ENCODE assay signal across 5 cellular contexts in genomic region chr6:128575254-128575653, GRCh38. TPM values are rescaled to one million over a fixed set of nuclear protein-coding genes. Genes with fewer than 3 reads are reported as not detected.
A peak's percentile ranks its signal among the peaks of the same experiment; 100 is the strongest.
DNase-seq lines count a peak whose midpoint lies in the region; ATAC-seq and TF ChIP-seq lines count a peak whose summit lies in the region.
"Not testable (repeated sequence)": the region's sequence is repeated elsewhere in the genome, so short reads cannot be mapped to it uniquely, and the experiment has no call there.
"Had no signal": no experiment of that assay in that cellular context is flagged by ENCODE, and none has a peak within 500 bp of the region (broad histone marks: within the 10 kb centered on the region; RNA-seq: fewer than 3 reads in every experiment).

No MANE protein-coding gene starts in this region.

- H4K91ac ChIP-seq in trophoblast cell (ENCODE audit: low read depth, low read length), result not testable (repeated sequence)

- H3K4me3 Mint-ChIP-seq in stimulated activated naive CD8-positive, alpha-beta T cell treated with anti-CD3 and anti-CD28 coated beads, Interleukin-15, amount 100 ng/mL, for 72 hours, result not testable (repeated sequence)

- not testable (repeated sequence) for TF ChIP-seq CTCF in GM12865 (IDR thresholded peaks at IDR 0.05; ENCODE audit: insufficient read depth, low read depth, low read length, missing control alignments)

- not testable (repeated sequence) for H3K23ac ChIP-seq in trophoblast cell (ENCODE audit: low read length)

- H2AK5ac ChIP-seq in trophoblast cell (ENCODE audit: low read length), result not testable (repeated sequence)

- no CpG with 5 or more reads among the region's 5 CpGs for WGBS in trophoblast cell (ENCODE audit: extremely low coverage, insufficient coverage, insufficient read length)

- H2BK120ac ChIP-seq in trophoblast cell (ENCODE audit: insufficient read depth, low read length, poor library complexity), result not testable (repeated sequence)

- H3K4me3 ChIP-seq in GM12865 (ENCODE audit: low read depth, low read length); trophoblast cell (ENCODE audit: low read depth, low read length): not testable (repeated sequence)

- not testable (repeated sequence) for H4K8ac ChIP-seq in trophoblast cell (ENCODE audit: low read depth, low read length)

- H3K9me3 Mint-ChIP-seq in stimulated activated naive CD8-positive, alpha-beta T cell treated with anti-CD3 and anti-CD28 coated beads, Interleukin-15, amount 100 ng/mL, for 72 hours, result not testable (repeated sequence)

- not testable (repeated sequence) for H3K4me2 ChIP-seq in trophoblast cell (ENCODE audit: low read length)

- H3K27me3 ChIP-seq in trophoblast cell (ENCODE audit: insufficient read depth, low read length), result not testable (repeated sequence)

- not testable (repeated sequence) for H3K14ac ChIP-seq in trophoblast cell (ENCODE audit: low read length)

- not testable (repeated sequence) for H3K79me1 ChIP-seq in trophoblast cell (ENCODE audit: low read length)

- H3K4me1 ChIP-seq in trophoblast cell (ENCODE audit: control insufficient read depth in 1 of 2, insufficient read depth in 2 of 2, low read length in 2 of 2), result not testable (repeated sequence)

- not testable (repeated sequence) for H3K9me3 ChIP-seq in trophoblast cell (ENCODE audit: insufficient read depth, low read depth, low read length)

- not testable (repeated sequence) for H3K4ac ChIP-seq in trophoblast cell (ENCODE audit: low read depth, low read length)

- H3K27ac Mint-ChIP-seq in stimulated activated naive CD8-positive, alpha-beta T cell treated with anti-CD3 and anti-CD28 coated beads, Interleukin-15, amount 100 ng/mL, for 72 hours, result not testable (repeated sequence)

- peak; percentile 39 for ATAC-seq in HG02798 (IDR thresholded peaks at IDR 0.05; ENCODE audit: poor library complexity, unreplicated experiment)
- ATAC-seq in stimulated activated naive CD8-positive, alpha-beta T cell treated with anti-CD3 and anti-CD28 coated beads, Interleukin-15, amount 100 ng/mL, for 72 hours, result peak; percentile 53

- not testable (repeated sequence) for H3K27me3 Mint-ChIP-seq in stimulated activated naive CD8-positive, alpha-beta T cell treated with anti-CD3 and anti-CD28 coated beads, Interleukin-15, amount 100 ng/mL, for 72 hours

- peak; percentile 12 for DNase-seq in GM12865 (ENCODE audit: low read depth)
- peak; percentile 82 to 84 for DNase-seq in trophoblast cell
- DNase-seq in stimulated activated naive CD8-positive, alpha-beta T cell treated with anti-CD3 and anti-CD28 coated beads, Interleukin-15, amount 100 ng/mL, for 72 hours, result not testable (repeated sequence)

- peaks cover 18% of the 10 kb centered on the region for H3K4me1 Mint-ChIP-seq in stimulated activated naive CD8-positive, alpha-beta T cell treated with anti-CD3 and anti-CD28 coated beads, Interleukin-15, amount 100 ng/mL, for 72 hours

- not testable (repeated sequence) for H3K79me2 ChIP-seq in trophoblast cell (ENCODE audit: control insufficient read depth, insufficient read depth, low read length, poor library complexity)

- not testable (repeated sequence) for H3K9ac ChIP-seq in trophoblast cell (ENCODE audit: low read length)

- H2BK12ac ChIP-seq in trophoblast cell (ENCODE audit: low read length), result not testable (repeated sequence)

- not testable (repeated sequence) for H3K18ac ChIP-seq in trophoblast cell (ENCODE audit: low read length)

- H3K36me3 ChIP-seq in trophoblast cell (ENCODE audit: control insufficient read depth in 1 of 2, insufficient read depth in 2 of 2, low read length in 2 of 2), result not testable (repeated sequence)

- H2BK5ac ChIP-seq in trophoblast cell (ENCODE audit: low read depth, low read length, poor library complexity), result not testable (repeated sequence)

- H2AFZ ChIP-seq in trophoblast cell (ENCODE audit: insufficient read depth, low read length, poor library complexity), result not testable (repeated sequence)

- not testable (repeated sequence) for H4K12ac ChIP-seq in trophoblast cell (ENCODE audit: low read depth, low read length)

- not testable (repeated sequence) for H3K27ac ChIP-seq in trophoblast cell (ENCODE audit: low read depth, low read length)

RNA-seq across cellular contexts. Expression of gene PTPRK, which starts 54.9 kb away (rescaled TPM):
- polyA plus RNA-seq in trophoblast cell (2013), result 15.0 and 15.3 TPM in 2 replicates
- polyA plus RNA-seq: CD14-positive monocyte had no signal
